Comparison of ENCODE assay signal across 8 cellular contexts in genomic region chr17:75524971-75525805, GRCh38. TPM values are rescaled to one million over a fixed set of nuclear protein-coding genes. Genes with fewer than 3 reads are reported as not detected.
DNase-seq lines count a peak whose midpoint lies in the region; ATAC-seq and TF ChIP-seq lines count a peak whose summit lies in the region.

A gene with protein sequence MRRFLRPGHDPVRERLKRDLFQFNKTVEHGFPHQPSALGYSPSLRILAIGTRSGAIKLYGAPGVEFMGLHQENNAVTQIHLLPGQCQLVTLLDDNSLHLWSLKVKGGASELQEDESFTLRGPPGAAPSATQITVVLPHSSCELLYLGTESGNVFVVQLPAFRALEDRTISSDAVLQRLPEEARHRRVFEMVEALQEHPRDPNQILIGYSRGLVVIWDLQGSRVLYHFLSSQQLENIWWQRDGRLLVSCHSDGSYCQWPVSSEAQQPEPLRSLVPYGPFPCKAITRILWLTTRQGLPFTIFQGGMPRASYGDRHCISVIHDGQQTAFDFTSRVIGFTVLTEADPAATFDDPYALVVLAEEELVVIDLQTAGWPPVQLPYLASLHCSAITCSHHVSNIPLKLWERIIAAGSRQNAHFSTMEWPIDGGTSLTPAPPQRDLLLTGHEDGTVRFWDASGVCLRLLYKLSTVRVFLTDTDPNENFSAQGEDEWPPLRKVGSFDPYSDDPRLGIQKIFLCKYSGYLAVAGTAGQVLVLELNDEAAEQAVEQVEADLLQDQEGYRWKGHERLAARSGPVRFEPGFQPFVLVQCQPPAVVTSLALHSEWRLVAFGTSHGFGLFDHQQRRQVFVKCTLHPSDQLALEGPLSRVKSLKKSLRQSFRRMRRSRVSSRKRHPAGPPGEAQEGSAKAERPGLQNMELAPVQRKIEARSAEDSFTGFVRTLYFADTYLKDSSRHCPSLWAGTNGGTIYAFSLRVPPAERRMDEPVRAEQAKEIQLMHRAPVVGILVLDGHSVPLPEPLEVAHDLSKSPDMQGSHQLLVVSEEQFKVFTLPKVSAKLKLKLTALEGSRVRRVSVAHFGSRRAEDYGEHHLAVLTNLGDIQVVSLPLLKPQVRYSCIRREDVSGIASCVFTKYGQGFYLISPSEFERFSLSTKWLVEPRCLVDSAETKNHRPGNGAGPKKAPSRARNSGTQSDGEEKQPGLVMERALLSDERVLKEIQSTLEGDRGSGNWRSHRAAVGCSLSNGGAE (plus strand): TSS chr17:75525697. CDS start chr17:75543427, 17,730 bp downstream.

- no peak for TF ChIP-seq EP300 in esophagus muscularis mucosa (IDR thresholded peaks at IDR 0.05)
- TF ChIP-seq EP300 in stomach (IDR thresholded peaks at IDR 0.05) = no peak

- peak; percentile 80 to 91 (median 88) for DNase-seq in CD8-positive, alpha-beta memory T cell
- DNase-seq in OCI-LY7 (ENCODE audit: low spot score) (peak; percentile 94), esophagus muscularis mucosa (ENCODE audit: extremely low spot score) (no peak), stomach (peak; percentile 93)
- peak; percentile 89 for DNase-seq in activated T-cell treated with anti-CD3 and anti-CD28 coated beads, Interleukin-2, amount 50 U/mL, for 1 hour
- peak; percentile 88 for DNase-seq in natural killer cell treated with Interleukin-12 subunit alpha and Interleukin-12 subunit beta and Interleukin-15 and Interleukin-18, amount 100 ng/mL, for 72 hours (ENCODE audit: low spot score)

- H3K4me1 ChIP-seq in CD8-positive, alpha-beta memory T cell (ENCODE audit: insufficient read depth, low read length) = peaks cover 11% of the 10 kb centered on the region
- H3K4me1 ChIP-seq in HUES64 (ENCODE audit: insufficient read depth, low read length) (peaks cover 10% of the 10 kb centered on the region; the same call in 1 of the 2 replicates), OCI-LY7 (ENCODE audit: insufficient read depth, low read length, poor library complexity, severe bottlenecking) (peaks cover 19% of the 10 kb centered on the region), esophagus muscularis mucosa (peaks cover 17 to 29% (median 23%) of the 10 kb centered on the region in 4 donors), stomach (peaks cover 27 to 51% (median 38%) of the 10 kb centered on the region in 4 donors)

- no peaks in the 10 kb centered on the region for H3K9me3 ChIP-seq in CD8-positive, alpha-beta memory T cell (ENCODE audit: low read length)
- H3K9me3 ChIP-seq in HUES64 (ENCODE audit: insufficient read depth, low read depth, low read length) = no peaks in the 10 kb centered on the region
- H3K9me3 ChIP-seq in OCI-LY7 (ENCODE audit: low read length) = no peaks in the 10 kb centered on the region
- H3K9me3 ChIP-seq in esophagus muscularis mucosa = no peaks in the 10 kb centered on the region
- H3K9me3 ChIP-seq in stomach = no peaks in the 10 kb centered on the region

- H3K27me3 ChIP-seq in CD8-positive, alpha-beta memory T cell (ENCODE audit: insufficient read depth, low read length, poor library complexity, severe bottlenecking) = no peaks in the 10 kb centered on the region
- peaks cover 17% of the 10 kb centered on the region for H3K27me3 ChIP-seq in HUES64 (ENCODE audit: insufficient read depth, low read length)
- H3K27me3 ChIP-seq in esophagus muscularis mucosa = no peaks in the 10 kb centered on the region
- peaks cover 0 to 10% (median 0%) of the 10 kb centered on the region in 3 donors for H3K27me3 ChIP-seq in stomach

- H3K27ac ChIP-seq in CD8-positive, alpha-beta memory T cell (ENCODE audit: low read depth, low read length) = no peak within 1 kb of the TSS
- H3K27ac ChIP-seq in HUES64 (ENCODE audit: low read depth, low read length) (peak within 1 kb of the TSS; percentile 94), OCI-LY7 (ENCODE audit: low read depth, low read length, poor library complexity, severe bottlenecking) (peak within 1 kb of the TSS; percentile 12), esophagus muscularis mucosa (replicated peaks in 1 of 4) (peak within 1 kb of the TSS; percentile 62 to 75 (median 73)), stomach (peak within 1 kb of the TSS; percentile 87 to 97 (median 88))

- no peaks in the 10 kb centered on the region for H3K79me2 ChIP-seq in OCI-LY7 (ENCODE audit: insufficient read depth, low read depth, low read length)

- no peaks in the 10 kb centered on the region for H3K9me2 ChIP-seq in OCI-LY7 (ENCODE audit: insufficient read depth, low read length)

- peak; percentile 75 for TF ChIP-seq CTCF in OCI-LY7 (conservative IDR thresholded peaks at IDR 0.05; ENCODE audit: low read length)
- peak; percentile 41 to 54 (median 48) for TF ChIP-seq CTCF in esophagus muscularis mucosa (IDR thresholded peaks at IDR 0.05)
- TF ChIP-seq CTCF in stomach (IDR thresholded peaks at IDR 0.05) = peak in 5 of 7 experiments; percentile 12 to 54 (median 25)

- H3K4me3 Mint-ChIP-seq in CD8-positive, alpha-beta memory T cell = peak within 1 kb of the TSS; percentile 79 to 91 (median 86)
- H3K4me3 Mint-ChIP-seq in natural killer cell treated with Interleukin-12 subunit alpha and Interleukin-12 subunit beta and Interleukin-15 and Interleukin-18, amount 100 ng/mL, for 72 hours = peak within 1 kb of the TSS; percentile 83

- H3K36me3 ChIP-seq in CD8-positive, alpha-beta memory T cell (ENCODE audit: insufficient read depth, low read length) = peaks cover 13% of the 10 kb centered on the region
- peaks cover 30% of the 10 kb centered on the region for H3K36me3 ChIP-seq in HUES64 (ENCODE audit: insufficient read depth, low read length)
- H3K36me3 ChIP-seq in OCI-LY7 (ENCODE audit: insufficient read depth, low read length) = peaks cover 24% of the 10 kb centered on the region
- H3K36me3 ChIP-seq in esophagus muscularis mucosa = peaks cover 0 to 27% (median 15%) of the 10 kb centered on the region in 4 donors
- peaks cover 7 to 40% (median 25%) of the 10 kb centered on the region in 4 donors for H3K36me3 ChIP-seq in stomach

- CTCF ChIA-PET in CD8-positive, alpha-beta memory T cell (lab: Charles Lee) = interaction anchor here (0.6 to 2.2 kb wide), 5 partner anchors 9 to 99 kb away, joined by 3 to 18 read pairs (median 4); partner anchors contain the start of gene TSEN54
- CTCF ChIA-PET in OCI-LY7 (lab: Charles Lee; ENCODE audit: unreplicated experiment) = interaction anchor here (0.6 to 1.0 kb wide), 4 partner anchors 9 to 648 kb away, joined by 3 to 5 read pairs (median 4); partner anchors contain the start of genes MIF4GD and TSEN54

- H3K27me3 Mint-ChIP-seq in CD8-positive, alpha-beta memory T cell = no peaks in the 10 kb centered on the region
- no peaks in the 10 kb centered on the region for H3K27me3 Mint-ChIP-seq in natural killer cell treated with Interleukin-12 subunit alpha and Interleukin-12 subunit beta and Interleukin-15 and Interleukin-18, amount 100 ng/mL, for 72 hours

- H3K9ac ChIP-seq in HUES64 (ENCODE audit: low read depth, low read length) = peak within 1 kb of the TSS; percentile 90

- H3K36me3 Mint-ChIP-seq in CD8-positive, alpha-beta memory T cell = peaks cover 0 to 43% (median 0%) of the 10 kb centered on the region in 3 donors
- no peaks in the 10 kb centered on the region for H3K36me3 Mint-ChIP-seq in natural killer cell treated with Interleukin-12 subunit alpha and Interleukin-12 subunit beta and Interleukin-15 and Interleukin-18, amount 100 ng/mL, for 72 hours

- under 1% methylated on average over 108 of the region's 108 CpGs for WGBS in HUES64
- 2% methylated on average over 24 of the region's 108 CpGs for WGBS in esophagus muscularis mucosa
- 0 to 2% (median 1%) methylated on average over 25 to 108 of the region's 108 CpGs for WGBS in stomach, 5 donors

- BruUV-seq in OCI-LY7 (replicated peaks; lab: Mats Ljungman, UMichigan) = no TSS peak

- H3K27ac Mint-ChIP-seq in CD8-positive, alpha-beta memory T cell = peak within 1 kb of the TSS; percentile 42 to 94 (median 65)
- H3K27ac Mint-ChIP-seq in natural killer cell treated with Interleukin-12 subunit alpha and Interleukin-12 subunit beta and Interleukin-15 and Interleukin-18, amount 100 ng/mL, for 72 hours = peak within 1 kb of the TSS in 1 of 2 donors; percentile 76

- POLR2A ChIA-PET in CD8-positive, alpha-beta memory T cell (lab: Charles Lee) = interaction anchor here (0.5 to 3.7 kb wide), 7 partner anchors 8 to 826 kb away, joined by 3 to 44 read pairs (median 4); partner anchors contain the start of genes MRPL58, TMEM94 and TSEN54
- POLR2A ChIA-PET in OCI-LY7 (lab: Charles Lee) = interaction anchor here (0.6 to 0.7 kb wide), 3 partner anchors 17 to 910 kb away, joined by 3 read pairs; no protein-coding TSS in a partner anchor

- H2AFZ ChIP-seq in OCI-LY7 (ENCODE audit: low read length) = peak within 1 kb of the TSS; percentile 86

- H3K4me2 ChIP-seq in OCI-LY7 (ENCODE audit: low read length) = peak within 1 kb of the TSS; percentile 96

- peak; percentile 59 for ATAC-seq in GM21367 (IDR thresholded peaks at IDR 0.05; ENCODE audit: unreplicated experiment)
- peak; percentile 96 to 97 for ATAC-seq in natural killer cell treated with Interleukin-12 subunit alpha and Interleukin-12 subunit beta and Interleukin-15 and Interleukin-18, amount 100 ng/mL, for 72 hours

- H4K20me1 ChIP-seq in OCI-LY7 (ENCODE audit: insufficient read depth, low read length) = no peaks in the 10 kb centered on the region

- peaks cover 12 to 20% (median 15%) of the 10 kb centered on the region in 3 donors for H3K4me1 Mint-ChIP-seq in CD8-positive, alpha-beta memory T cell
- H3K4me1 Mint-ChIP-seq in natural killer cell treated with Interleukin-12 subunit alpha and Interleukin-12 subunit beta and Interleukin-15 and Interleukin-18, amount 100 ng/mL, for 72 hours (ENCODE audit: low read depth in 2 of 2) = peaks cover 0 to 17% of the 10 kb centered on the region in 2 donors

- intact Hi-C loops in OCI-LY7 (cut with micrococcal nuclease; ENCODE audit: unreplicated experiment) = loop anchor here (2.0 kb wide), 4 partner anchors 46 to 254 kb away; partner anchors contain the start of gene MIF4GD
- intact Hi-C loops in esophagus muscularis mucosa (cut with DNase I) = no loop called here
- intact Hi-C loops in stomach (cut with DNase I; ENCODE audit: low total_unique reads) = no loop called here

- H3K9me3 Mint-ChIP-seq in CD8-positive, alpha-beta memory T cell = no peaks in the 10 kb centered on the region
- H3K9me3 Mint-ChIP-seq in natural killer cell treated with Interleukin-12 subunit alpha and Interleukin-12 subunit beta and Interleukin-15 and Interleukin-18, amount 100 ng/mL, for 72 hours = no peaks in the 10 kb centered on the region

- peak within 1 kb of the TSS; percentile 63 for H3K4me3 ChIP-seq in CD8-positive, alpha-beta memory T cell (ENCODE audit: low read length)
- H3K4me3 ChIP-seq in HUES64 (ENCODE audit: low read length) (peak within 1 kb of the TSS; percentile 87), OCI-LY7 (ENCODE audit: low read depth, low read length, poor library complexity, severe bottlenecking) (peak within 1 kb of the TSS; percentile 72), esophagus muscularis mucosa (peak within 1 kb of the TSS; percentile 67 to 75 (median 70)), stomach (peak within 1 kb of the TSS; percentile 62 to 72 (median 72))

- TF ChIP-seq POLR2A in esophagus muscularis mucosa (IDR thresholded peaks at IDR 0.05; ENCODE audit: low read depth) = no peak
- TF ChIP-seq POLR2A in stomach (IDR thresholded peaks at IDR 0.05) = no peak

RNA-seq across cellular contexts. Expression of the gene that starts here (rescaled TPM):
- 10 to 100 TPM; 17.1 to 17.8 TPM for total RNA-seq in CD8-positive, alpha-beta memory T cell
- 39.5 TPM for polyA plus RNA-seq in CD8-positive, alpha-beta memory T cell
- 24.3 TPM for polyA plus RNA-seq in HUES64 (2013, experiment 1 of 2)
- 25.5 TPM for polyA plus RNA-seq in HUES64 (2013, experiment 2 of 2)
- total RNA-seq in OCI-LY7 (2014; rRNA removed; shearing (Covaris generic)) = 10.7 and 12.6 TPM in 2 replicates
- total RNA-seq in OCI-LY7 (2022) (20.9 and 21.6 TPM in 2 replicates), esophagus muscularis mucosa (10 to 100 TPM in 2 of 4 donors, 1 to 10 TPM in 2; 6.1 to 12.3 (median 9.1) TPM), stomach (100 to 1,000 TPM in 4 of 5 donors, 10 to 100 TPM in 1; 72.3 to 565 (median 165) TPM)
- 10 to 100 TPM; 21.4 to 34.1 TPM for total RNA-seq in natural killer cell treated with Interleukin-12 subunit alpha and Interleukin-12 subunit beta and Interleukin-15 and Interleukin-18, amount 100 ng/mL, for 72 hours
- polyA plus RNA-seq in stomach = 100 to 1,000 TPM; 144 to 199 (median 184) TPM

Comparison
In these comparisons a context has a peak if more than half of its experiments do, and no peak if none do; other contexts are left out.
1. CTCF ChIP-seq: peak in every context shown above with its lines; median percentile 75 in OCI-LY7; 48 in esophagus muscularis mucosa; 25 in stomach.